Comparison of ENCODE assay signal across 26 cellular contexts in the genomic region with DNA sequence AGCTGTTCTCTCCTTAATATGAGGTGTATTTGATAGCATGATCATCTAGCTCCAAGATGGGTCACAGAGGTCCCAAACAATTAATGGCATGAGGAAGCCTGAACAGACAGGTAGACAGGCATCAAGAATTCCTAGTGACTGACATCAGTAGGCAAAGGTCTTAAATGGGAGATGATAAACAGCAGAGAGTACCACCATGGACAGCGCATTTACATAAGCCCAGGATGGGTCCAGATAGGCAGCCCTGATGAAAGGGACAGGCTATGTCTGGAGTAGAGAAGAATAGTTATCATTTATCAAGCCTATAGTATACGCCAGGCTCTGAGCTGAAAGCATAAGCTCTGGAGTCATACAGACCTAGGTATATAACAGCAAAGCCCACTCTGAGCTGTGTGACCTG.
DNase-seq lines count a peak whose midpoint lies in the region; TF ChIP-seq lines count a peak whose summit lies in the region.
"Had no signal": no experiment of that assay in that cellular context is flagged by ENCODE, and none has a peak within 500 bp of the region (broad histone marks: within the 10 kb centered on the region; RNA-seq: fewer than 3 reads in every experiment).

No MANE protein-coding gene starts in this region.

- H2BK15ac ChIP-seq in mesenchymal stem cell (ENCODE audit: low read depth, poor library complexity, severe bottlenecking) = no peak overlapping the region

- no peak overlapping the region for H3K18ac ChIP-seq in mesenchymal stem cell (ENCODE audit: low read depth in 1 of 2, low read length in 2 of 2)

- no peak overlapping the region for H2BK120ac ChIP-seq in mesenchymal stem cell (ENCODE audit: low read depth, low read length)

- H3K36me3 ChIP-seq in GM23248 (ENCODE audit: low read depth) (no peaks in the 10 kb centered on the region), SK-N-SH (replicated peaks in 1 of 2; ENCODE audit: control insufficient read depth in 1 of 2, insufficient read depth in 2 of 2, low read length in 1 of 2) (no peaks in the 10 kb centered on the region), mesenchymal stem cell (ENCODE audit: control insufficient read depth in 1 of 2, insufficient read depth in 2 of 2, low read depth in 1 of 2, low read length in 2 of 2) (no peaks in the 10 kb centered on the region)
- H3K36me3 ChIP-seq: adrenal gland, lower lobe of right lung, SJCRH30, uterus had no signal

- H3K9me3 ChIP-seq in GM23248 (ENCODE audit: low read depth) (no peaks in the 10 kb centered on the region), SK-N-SH (no peaks in the 10 kb centered on the region), mesenchymal stem cell (ENCODE audit: control insufficient read depth, low read length) (no peaks in the 10 kb centered on the region)
- H3K9me3 ChIP-seq: adrenal gland, lower lobe of right lung, SJCRH30, testis, uterus had no signal

- no peak overlapping the region for H3K27ac ChIP-seq in GM23248
- H3K27ac ChIP-seq in SK-N-SH (ENCODE audit: low read depth in 2 of 2, low read length in 1 of 2) = no peak overlapping the region
- H3K27ac ChIP-seq in mesenchymal stem cell (ENCODE audit: low read length, poor library complexity, severe bottlenecking) = no peak overlapping the region
- H3K27ac ChIP-seq in coronary artery = no peak overlapping the region
- H3K27ac ChIP-seq: adrenal gland, lower lobe of right lung, SJCRH30, testis, uterus had no signal

- no peaks in the 10 kb centered on the region for H3K4me1 ChIP-seq in GM23248 (ENCODE audit: insufficient read depth)
- peaks cover 0 to 6% of the 10 kb centered on the region in 2 experiments; a peak in 1 of 4 replicates for H3K4me1 ChIP-seq in SK-N-SH (ENCODE audit: control insufficient read depth in 1 of 2, insufficient read depth in 2 of 2, low read depth in 1 of 2, low read length in 1 of 2)
- no peaks in the 10 kb centered on the region for H3K4me1 ChIP-seq in mesenchymal stem cell (ENCODE audit: control insufficient read depth, insufficient read depth, low read depth, low read length)
- H3K4me1 ChIP-seq: adrenal gland, lower lobe of right lung, SJCRH30, testis, uterus had no signal

- in situ Hi-C loops in GM23248 (cut with MboI) = no loop called here

- no peak for TF ChIP-seq EP300 in SK-N-SH (IDR thresholded peaks at IDR 0.05; ENCODE audit: borderline replicate concordance in 1 of 2, low read depth in 1 of 2, low read length in 1 of 2)

- H3K27me3 ChIP-seq in GM23248 (replicated peaks; ENCODE audit: insufficient read depth) (no peaks in the 10 kb centered on the region), SK-N-SH (ENCODE audit: insufficient read depth) (no peaks in the 10 kb centered on the region), mesenchymal stem cell (ENCODE audit: control insufficient read depth in 1 of 2, insufficient read depth in 1 of 2, low read length in 2 of 2) (no peaks in the 10 kb centered on the region)
- H3K27me3 ChIP-seq: adrenal gland, SJCRH30, testis, uterus had no signal

- POLR2A ChIA-PET in SK-N-SH (lab: Yijun Ruan, JAX) = interaction anchor here (1.1 kb wide), 1 partner anchor 10 kb away, joined by 3 read pairs; no protein-coding TSS in a partner anchor

- H2BK5ac ChIP-seq in mesenchymal stem cell (ENCODE audit: low read depth, low read length, poor library complexity, severe bottlenecking) = no peak overlapping the region

- H3K79me2 ChIP-seq in GM23248 (ENCODE audit: insufficient read depth) (no peaks in the 10 kb centered on the region), SK-N-SH (ENCODE audit: insufficient read depth) (no peaks in the 10 kb centered on the region)

- H4K91ac ChIP-seq in mesenchymal stem cell (ENCODE audit: low read length) = no peak overlapping the region

- no peaks in the 10 kb centered on the region for H3F3A ChIP-seq in GM23248 (ENCODE audit: insufficient read depth)
- H3F3A ChIP-seq in SK-N-SH (replicated peaks; ENCODE audit: insufficient read depth) = no peaks in the 10 kb centered on the region

- no peaks in the 10 kb centered on the region for H4K20me1 ChIP-seq in GM23248 (ENCODE audit: insufficient read depth)
- no peaks in the 10 kb centered on the region for H4K20me1 ChIP-seq in SK-N-SH (ENCODE audit: insufficient read depth)

- H2AK5ac ChIP-seq in mesenchymal stem cell (ENCODE audit: low read length, severe bottlenecking) = no peak overlapping the region

- H2BK12ac ChIP-seq in mesenchymal stem cell (ENCODE audit: low read length in 2 of 2) = no peak overlapping the region

- no peak for TF ChIP-seq CTCF in SK-N-SH (IDR thresholded peaks at IDR 0.05)
- no peak for TF ChIP-seq CTCF in fibroblast of mammary gland (conservative IDR thresholded peaks at IDR 0.05; ENCODE audit: control insufficient read depth, insufficient read depth, low read depth, low read length)
- no peak for TF ChIP-seq CTCF in coronary artery (IDR thresholded peaks at IDR 0.05)

- no peak overlapping the region for H4K8ac ChIP-seq in mesenchymal stem cell (ENCODE audit: low read length)

- CTCF ChIA-PET in SK-N-SH (lab: Yijun Ruan, JAX) = interaction anchor here (1.0 to 2.2 kb wide), 2 partner anchors 10 to 74 kb away, joined by 3 to 7 read pairs; no protein-coding TSS in a partner anchor

- H3K4ac ChIP-seq in mesenchymal stem cell (ENCODE audit: low read depth in 1 of 2, low read length in 2 of 2) = no peak overlapping the region

- H2AFZ ChIP-seq in GM23248 (no peak overlapping the region), SK-N-SH (ENCODE audit: low read depth) (no peak overlapping the region), mesenchymal stem cell (ENCODE audit: low read depth, low read length) (no peak overlapping the region)

- no peaks in the 10 kb centered on the region for H3K79me1 ChIP-seq in mesenchymal stem cell (replicated peaks; ENCODE audit: low read length, poor library complexity, severe bottlenecking)

- H3K4me2 ChIP-seq in GM23248 (ENCODE audit: unreplicated experiment) = no peak overlapping the region
- no peak overlapping the region for H3K4me2 ChIP-seq in SK-N-SH
- H3K4me2 ChIP-seq in mesenchymal stem cell (ENCODE audit: low read length, poor library complexity, severe bottlenecking) = no peak overlapping the region

- WGBS in GM23248 (ENCODE audit: low coverage in 1 of 2, low lambda C conversion rate in 2 of 2, missing lambda C conversion rate in 2 of 2), 2 experiments = 63 to 69% methylated on average over 2 of the region's 2 CpGs
- 73% methylated on average over 2 of the region's 2 CpGs for WGBS in SK-N-SH (ENCODE audit: low lambda C conversion rate)
- 72% methylated on average over 2 of the region's 2 CpGs for WGBS in mesenchymal stem cell

- no peak overlapping the region for H3K4me3 ChIP-seq in GM23248
- no peak overlapping the region for H3K4me3 ChIP-seq in SK-N-SH (ENCODE audit: low read depth in 2 of 2, low read length in 1 of 2)
- no peak overlapping the region for H3K4me3 ChIP-seq in fibroblast of mammary gland (ENCODE audit: control insufficient read depth, low read depth, low read length)
- no peak overlapping the region for H3K4me3 ChIP-seq in mesenchymal stem cell (ENCODE audit: insufficient read depth in 1 of 2, low read depth in 1 of 2, low read length in 2 of 2)
- H3K4me3 ChIP-seq in coronary artery = no peak overlapping the region
- H3K4me3 ChIP-seq: adrenal gland, lower lobe of right lung, SJCRH30, testis, uterus had no signal

- H3K9ac ChIP-seq in GM23248 (no peak overlapping the region), SK-N-SH (no peak overlapping the region), mesenchymal stem cell (ENCODE audit: low read length) (no peak overlapping the region)

- DNase-seq in GM23248 (peak; percentile 1), SK-N-SH (no peak), fibroblast of mammary gland (ENCODE audit: low read depth) (peak; percentile 7), mesenchymal stem cell (peak; percentile 4), NCI-H446 (lab: John Stamatoyannopoulos, UW) (no peak), activated gamma-delta T cell (lab: John Stamatoyannopoulos, UW) (no peak), NCI-H2029 treated with DMSO at 0.1 percent for 48 hours (lab: John Stamatoyannopoulos, UW) (no peak), coronary artery (ENCODE audit: low spot score) (no peak)
- DNase-seq: activated CD4-positive, alpha-beta T cell treated with anti-CD3 and anti-CD28 coated beads, Interleukin-2, amount 50 U/mL, for 4 hours; activated CD4-positive, CD25-positive, alpha-beta regulatory T cell; activated naive CD4-positive, alpha-beta T cell treated with Interleukin-2 at 50 U/mL for 16 hours; activated T-cell treated with anti-CD3 and anti-CD28 coated beads, Interleukin-2, amount 50 U/mL, for 72 hours; adrenal gland; AML-193; CD4-positive, alpha-beta T cell; HFFc6; hypothalamus; lower lobe of right lung; NCI-H1048; NCI-H187; NCI-H526 treated with DMSO at 0.1 percent for 48 hours; stimulated activated naive CD4-positive, alpha-beta T cell treated with Interleukin-2 at 50 U/mL for 16 hours; T-helper 1 cell; testis; uterus had no signal

- no peak overlapping the region for H3K23ac ChIP-seq in mesenchymal stem cell (ENCODE audit: low read length in 2 of 2)

- H3K9me2 ChIP-seq in GM23248 (ENCODE audit: insufficient read depth) (peaks cover 3% of the 10 kb centered on the region; the same call in 1 of the 2 replicates), SK-N-SH (no peaks in the 10 kb centered on the region)

- H3K14ac ChIP-seq in mesenchymal stem cell (ENCODE audit: low read length in 2 of 2) = no peak overlapping the region

- no peak for TF ChIP-seq RAD21 in SK-N-SH (IDR thresholded peaks at IDR 0.05; ENCODE audit: low read length)

Comparison
In these comparisons a context has a peak if more than half of its experiments do, and no peak if none do; other contexts are left out.
1. DNase-seq: peak in GM23248 (single experiment), fibroblast of mammary gland (single experiment) and mesenchymal stem cell (single experiment); none in SK-N-SH (single experiment), NCI-H446 (0 of 2), activated gamma-delta T cell (single experiment), NCI-H2029 treated with DMSO at 0.1 percent for 48 hours (single experiment) and coronary artery (single experiment).